ENCODE assay signal across 7 cellular contexts in genomic region chr12:111141205-111141604, GRCh38.
"Had no signal": no experiment of that assay in that cellular context is flagged by ENCODE, and none has a peak within 500 bp of the region (broad histone marks: within the 10 kb centered on the region; RNA-seq: fewer than 3 reads in every experiment).

No MANE protein-coding gene starts in this region.

- DNase-seq: IMR-90, Karpas-422, KBM-7, KG1 had no signal

- H3K27ac ChIP-seq: HL-60, KMS-11 had no signal

- H3K9ac ChIP-seq: KMS-11 had no signal

- FAIRE-seq: HTR-8/SVneo had no signal

- H3K4me2 ChIP-seq: KMS-11 had no signal
